Comparison of ENCODE assay signal across 24 cellular contexts in genomic region chr21:26470361-26471115, GRCh38.
"Had no signal": no experiment of that assay in that cellular context is flagged by ENCODE, and none has a peak within 500 bp of the region (broad histone marks: within the 10 kb centered on the region; RNA-seq: fewer than 3 reads in every experiment).

No MANE protein-coding gene starts in this region.

- H3K4me3 ChIP-seq: gastroesophageal sphincter, psoas muscle, smooth muscle cell, stomach, thyroid gland, upper lobe of left lung had no signal

- H3K27ac ChIP-seq: gastroesophageal sphincter, parathyroid adenoma, psoas muscle, stomach, thyroid gland, upper lobe of left lung, VCaP had no signal

- ATAC-seq: activated T-cell treated with anti-CD3 and anti-CD28 coated beads, Interleukin-2, amount 50 U/mL, for 72 hours; naive thymus-derived CD4-positive, alpha-beta T cell had no signal

- H3K9me3 ChIP-seq: gastroesophageal sphincter, psoas muscle, stomach, thyroid gland, upper lobe of left lung had no signal

- H3K27me3 Mint-ChIP-seq: activated naive CD8-positive, alpha-beta T cell; central memory CD8-positive, alpha-beta T cell; stimulated activated naive B cell treated with anti-CD40 and anti-IgM and Interleukin-4, amounts not matched to agents 10 μg/mL and 1 μg/mL and 100 μg/mL, for 72 hours had no signal

- H3K9ac ChIP-seq: parathyroid adenoma had no signal

- DNase-seq: activated CD4-positive, alpha-beta T cell treated with anti-CD3 and anti-CD28 coated beads for 4 hours; activated CD4-positive, alpha-beta T cell treated with anti-CD3 and anti-CD28 coated beads, Interleukin-2, amount 50 U/mL, for 4 hours; activated naive CD4-positive, alpha-beta T cell treated with Interleukin-2 at 50 U/mL for 16 hours; activated T-cell treated with anti-CD3 and anti-CD28 coated beads for 4 hours; activated T-cell treated with anti-CD3 and anti-CD28 coated beads, Interleukin-2, amount 50 U/mL, for 72 hours; effector memory CD4-positive, alpha-beta T cell; left cardiac atrium; midbrain; naive thymus-derived CD4-positive, alpha-beta T cell; psoas muscle; stimulated activated CD4-positive, alpha-beta T cell treated with anti-CD3 and anti-CD28 coated beads, Interleukin-1b, Interleukin-23, amount 100 ng/mL, for 48 hours; stimulated activated CD4-positive, alpha-beta T cell treated with anti-CD3 and anti-CD28 coated beads, Interleukin-4, amount 100 ng/mL, for 4 hours; stimulated activated CD8-positive, alpha-beta memory T cell treated with anti-CD3 and anti-CD28 coated beads, Interleukin-4, amount 100 ng/mL, for 48 hours; stimulated activated naive B cell treated with anti-CD40 and anti-IgM and Interleukin-4, amounts not matched to agents 10 μg/mL and 1 μg/mL and 100 μg/mL, for 72 hours; stomach; thyroid gland; upper lobe of left lung had no signal

- H3K4me1 Mint-ChIP-seq: central memory CD8-positive, alpha-beta T cell; neural crest cell had no signal

- H3K4me1 ChIP-seq: gastroesophageal sphincter, parathyroid adenoma, psoas muscle, stomach, thyroid gland, upper lobe of left lung had no signal

- H3K27ac Mint-ChIP-seq: activated naive CD8-positive, alpha-beta T cell; naive thymus-derived CD4-positive, alpha-beta T cell; stimulated activated naive B cell treated with anti-CD40 and anti-IgM and Interleukin-4, amounts not matched to agents 10 μg/mL and 1 μg/mL and 100 μg/mL, for 72 hours had no signal

- H3K4me3 Mint-ChIP-seq: activated naive CD8-positive, alpha-beta T cell; activated T-cell treated with anti-CD3 and anti-CD28 coated beads, Interleukin-2, amount 50 U/mL, for 72 hours; central memory CD8-positive, alpha-beta T cell; naive thymus-derived CD4-positive, alpha-beta T cell; neural crest cell; stimulated activated naive B cell treated with anti-CD40 and anti-IgM and Interleukin-4, amounts not matched to agents 10 μg/mL and 1 μg/mL and 100 μg/mL, for 72 hours had no signal

- H3K27me3 ChIP-seq: gastroesophageal sphincter, stomach, thyroid gland, upper lobe of left lung had no signal

- H3K36me3 ChIP-seq: gastroesophageal sphincter, stomach, thyroid gland, upper lobe of left lung had no signal

- H3K36me3 Mint-ChIP-seq: activated naive CD8-positive, alpha-beta T cell; naive thymus-derived CD4-positive, alpha-beta T cell; stimulated activated naive B cell treated with anti-CD40 and anti-IgM and Interleukin-4, amounts not matched to agents 10 μg/mL and 1 μg/mL and 100 μg/mL, for 72 hours had no signal
